ENCODE assay signal across 26 cellular contexts in genomic region chr11:45774023-45774655, GRCh38.
"Had no signal": no experiment of that assay in that cellular context is flagged by ENCODE, and none has a peak within 500 bp of the region (broad histone marks: within the 10 kb centered on the region; RNA-seq: fewer than 3 reads in every experiment).

No MANE protein-coding gene starts in this region.

- H3K27me3 ChIP-seq: Peyer's patch had no signal

- H3K36me3 Mint-ChIP-seq: activated naive CD8-positive, alpha-beta T cell; brain had no signal

- H3K4me1 ChIP-seq: SJCRH30 had no signal

- ATAC-seq: activated CD4-positive, CD25-positive, alpha-beta regulatory T cell treated with anti-CD3 and anti-CD28 coated beads, Interleukin-2, amount 50 U/mL, for 24 hours; activated T-cell treated with anti-CD3 and anti-CD28 coated beads, Interleukin-2, amount 50 U/mL, for 4 hours; K562 had no signal

- H3K4me3 Mint-ChIP-seq: activated naive CD4-positive, alpha-beta T cell treated with anti-CD3 and anti-CD28 coated beads for 36 hours; activated naive CD8-positive, alpha-beta T cell; activated T-cell treated with anti-CD3 and anti-CD28 coated beads, Interleukin-2, amount 50 U/mL, for 4 hours; central memory CD8-positive, alpha-beta T cell had no signal

- H3K27ac ChIP-seq: Peyer's patch, RWPE1, SJCRH30 had no signal

- H3K9me3 ChIP-seq: Peyer's patch, SJCRH30, SK-N-SH had no signal

- H3K27ac Mint-ChIP-seq: activated naive CD4-positive, alpha-beta T cell treated with anti-CD3 and anti-CD28 coated beads for 36 hours; activated naive CD8-positive, alpha-beta T cell had no signal

- DNase-seq: activated CD4-positive, alpha-beta T cell treated with anti-CD3 and anti-CD28 coated beads for 48 hours; activated CD4-positive, alpha-beta T cell treated with anti-CD3 and anti-CD28 coated beads, Interleukin-2, amount 50 U/mL, for 48 hours; activated gamma-delta T cell; activated naive CD4-positive, alpha-beta T cell treated with anti-CD3 and anti-CD28 coated beads for 36 hours; activated T-cell treated with anti-CD3 and anti-CD28 coated beads, Interleukin-2, amount 50 U/mL, for 4 hours; amygdala; Kasumi-1; NCI-H1105 treated with DMSO at 0.1 percent for 48 hours; NCI-H146; NCI-H2029; NCI-H2107; NCI-H2171 treated with DMSO at 0.1 percent for 48 hours; NCI-H226; NCI-H526; NCI-H774; Peyer's patch; Right ventricle myocardium superior; SJCRH30; SK-N-SH; SW 1271 had no signal

- H3K36me3 ChIP-seq: Peyer's patch, SJCRH30 had no signal

- H3K4me3 ChIP-seq: K562, Peyer's patch, SJCRH30 had no signal

- H3K9me3 Mint-ChIP-seq: activated naive CD4-positive, alpha-beta T cell treated with anti-CD3 and anti-CD28 coated beads for 36 hours; activated T-cell treated with anti-CD3 and anti-CD28 coated beads, Interleukin-2, amount 50 U/mL, for 4 hours; central memory CD8-positive, alpha-beta T cell had no signal

- H3K27me3 Mint-ChIP-seq: central memory CD8-positive, alpha-beta T cell had no signal
